ENCODE assay signal across 32 cellular contexts in the genomic region with DNA sequence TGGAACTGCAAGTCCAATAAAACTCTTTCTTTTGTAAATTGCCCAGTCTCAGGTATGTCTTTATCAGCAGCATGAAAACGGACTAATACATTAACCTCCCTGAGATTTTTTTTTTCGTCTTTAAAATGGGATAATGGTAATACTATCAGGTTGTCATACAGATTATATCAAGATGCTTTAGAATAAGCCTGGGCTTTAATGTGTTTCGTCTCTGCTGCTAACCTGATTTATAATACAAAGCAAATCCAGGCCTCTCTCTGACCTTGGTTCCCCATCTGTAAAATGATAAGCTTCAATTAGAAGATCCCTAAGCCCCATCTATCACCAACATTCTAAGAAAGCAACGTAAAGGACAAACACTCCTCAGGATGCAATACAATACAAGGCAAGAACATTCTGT.
"Had no signal": no experiment of that assay in that cellular context is flagged by ENCODE, and none has a peak within 500 bp of the region (broad histone marks: within the 10 kb centered on the region; RNA-seq: fewer than 3 reads in every experiment).

No MANE protein-coding gene starts in this region.

- H3K9me3 ChIP-seq: adrenal gland, body of pancreas, esophagus muscularis mucosa, gastrocnemius medialis had no signal

- H3K27ac Mint-ChIP-seq: activated CD8-positive, alpha-beta T cell treated with anti-CD3 and anti-CD28 coated beads for 36 hours; activated naive CD4-positive, alpha-beta T cell treated with anti-CD3 and anti-CD28 coated beads, Interleukin-2, amount 50 U/mL, for 24 hours; activated naive CD8-positive, alpha-beta T cell treated with anti-CD3 and anti-CD28 coated beads for 36 hours; activated naive CD8-positive, alpha-beta T cell treated with anti-CD3 and anti-CD28 coated beads, Interleukin-2, amount 50 U/mL, for 24 hours; activated T-helper 17 cell treated with anti-CD3 and anti-CD28 coated beads, Interleukin-2, amount 50 U/mL, for 72 hours; effector memory CD8-positive, alpha-beta T cell; T-helper 17 cell; T-helper 2 cell treated with Interferon-gamma antibody and Interleukin-4, amounts not matched to agents 5 μg/mL and 100 μg/mL, for 36 hours; WTC11 had no signal

- H3K27me3 ChIP-seq: adrenal gland, body of pancreas, esophagus muscularis mucosa, foreskin keratinocyte, gastrocnemius medialis, heart left ventricle had no signal

- H3K4me1 ChIP-seq: adrenal gland, esophagus muscularis mucosa, foreskin keratinocyte, gastrocnemius medialis, heart left ventricle had no signal

- DNase-seq: activated CD4-positive, alpha-beta T cell treated with anti-CD3 and anti-CD28 coated beads for 1 hour; activated CD4-positive, alpha-beta T cell treated with anti-CD3 and anti-CD28 coated beads for 4 hours; activated CD4-positive, alpha-beta T cell treated with anti-CD3 and anti-CD28 coated beads, Interleukin-2, amount 50 U/mL, for 1 hour; activated CD4-positive, alpha-beta T cell treated with anti-CD3 and anti-CD28 coated beads, Interleukin-2, amount 50 U/mL, for 48 hours; activated CD8-positive, alpha-beta memory T cell treated with anti-CD3 and anti-CD28 coated beads for 24 hours; activated CD8-positive, alpha-beta T cell treated with anti-CD3 and anti-CD28 coated beads for 36 hours; activated effector memory CD4-positive, alpha-beta T cell treated with Interleukin-2 at 50 U/mL for 16 hours; activated gamma-delta T cell treated with Interleukin-2 at 50 U/mL for 16 hours; activated naive CD4-positive, alpha-beta T cell treated with Interleukin-2 at 50 U/mL for 16 hours; activated naive CD8-positive, alpha-beta T cell treated with anti-CD3 and anti-CD28 coated beads for 36 hours; activated naive CD8-positive, alpha-beta T cell treated with anti-CD3 and anti-CD28 coated beads, Interleukin-2, amount 50 U/mL, for 24 hours; activated T-cell treated with anti-CD3 and anti-CD28 coated beads, Interleukin-2, amount 50 U/mL, for 4 hours; adrenal gland; amygdala; aorta; body of pancreas; caudate nucleus; cortex of kidney; dermis blood vessel endothelial cell; effector CD4-positive, alpha-beta T cell; effector memory CD8-positive, alpha-beta T cell; erythroblast; foreskin keratinocyte; gastrocnemius medialis; glutamatergic neuron; heart left ventricle; T-helper 17 cell had no signal

- H3K36me3 ChIP-seq: adrenal gland, esophagus muscularis mucosa, gastrocnemius medialis, heart left ventricle had no signal

- ATAC-seq: activated CD8-positive, alpha-beta T cell treated with anti-CD3 and anti-CD28 coated beads for 36 hours; activated naive CD8-positive, alpha-beta T cell treated with anti-CD3 and anti-CD28 coated beads, Interleukin-2, amount 50 U/mL, for 24 hours; activated T-cell treated with anti-CD3 and anti-CD28 coated beads, Interleukin-2, amount 50 U/mL, for 4 hours; activated T-helper 17 cell treated with anti-CD3 and anti-CD28 coated beads, Interleukin-2, amount 50 U/mL, for 72 hours; body of pancreas; effector memory CD8-positive, alpha-beta T cell; foreskin keratinocyte; gastrocnemius medialis; heart left ventricle; T-helper 17 cell; WTC11 had no signal

- H3K27ac ChIP-seq: adrenal gland, body of pancreas, esophagus muscularis mucosa, foreskin keratinocyte, gastrocnemius medialis, heart left ventricle had no signal

- H3K4me3 ChIP-seq: adrenal gland, body of pancreas, esophagus muscularis mucosa, gastrocnemius medialis, heart left ventricle had no signal

- H3K36me3 Mint-ChIP-seq: activated naive CD4-positive, alpha-beta T cell treated with anti-CD3 and anti-CD28 coated beads, Interleukin-2, amount 50 U/mL, for 24 hours; activated naive CD8-positive, alpha-beta T cell treated with anti-CD3 and anti-CD28 coated beads for 36 hours; WTC11 had no signal

- H3K9me3 Mint-ChIP-seq: activated CD8-positive, alpha-beta T cell treated with anti-CD3 and anti-CD28 coated beads for 36 hours; activated T-cell treated with anti-CD3 and anti-CD28 coated beads, Interleukin-2, amount 50 U/mL, for 4 hours; activated T-helper 17 cell treated with anti-CD3 and anti-CD28 coated beads, Interleukin-2, amount 50 U/mL, for 72 hours; effector memory CD8-positive, alpha-beta T cell; T-helper 2 cell treated with Interferon-gamma antibody and Interleukin-4, amounts not matched to agents 5 μg/mL and 100 μg/mL, for 36 hours had no signal

- H3K4me3 Mint-ChIP-seq: activated CD8-positive, alpha-beta T cell treated with anti-CD3 and anti-CD28 coated beads for 36 hours; activated naive CD4-positive, alpha-beta T cell treated with anti-CD3 and anti-CD28 coated beads, Interleukin-2, amount 50 U/mL, for 24 hours; activated naive CD8-positive, alpha-beta T cell treated with anti-CD3 and anti-CD28 coated beads for 36 hours; activated naive CD8-positive, alpha-beta T cell treated with anti-CD3 and anti-CD28 coated beads, Interleukin-2, amount 50 U/mL, for 24 hours; activated T-cell treated with anti-CD3 and anti-CD28 coated beads, Interleukin-2, amount 50 U/mL, for 4 hours; activated T-helper 17 cell treated with anti-CD3 and anti-CD28 coated beads, Interleukin-2, amount 50 U/mL, for 72 hours; effector memory CD8-positive, alpha-beta T cell; T-helper 17 cell; T-helper 2 cell treated with Interferon-gamma antibody and Interleukin-4, amounts not matched to agents 5 μg/mL and 100 μg/mL, for 36 hours; WTC11 had no signal

- H3K4me1 Mint-ChIP-seq: activated naive CD4-positive, alpha-beta T cell treated with anti-CD3 and anti-CD28 coated beads, Interleukin-2, amount 50 U/mL, for 24 hours; activated naive CD8-positive, alpha-beta T cell treated with anti-CD3 and anti-CD28 coated beads for 36 hours; activated naive CD8-positive, alpha-beta T cell treated with anti-CD3 and anti-CD28 coated beads, Interleukin-2, amount 50 U/mL, for 24 hours; activated T-helper 17 cell treated with anti-CD3 and anti-CD28 coated beads, Interleukin-2, amount 50 U/mL, for 72 hours; T-helper 17 cell had no signal

- H3K27me3 Mint-ChIP-seq: activated CD8-positive, alpha-beta T cell treated with anti-CD3 and anti-CD28 coated beads for 36 hours; activated naive CD4-positive, alpha-beta T cell treated with anti-CD3 and anti-CD28 coated beads, Interleukin-2, amount 50 U/mL, for 24 hours; activated naive CD8-positive, alpha-beta T cell treated with anti-CD3 and anti-CD28 coated beads, Interleukin-2, amount 50 U/mL, for 24 hours; activated T-helper 17 cell treated with anti-CD3 and anti-CD28 coated beads, Interleukin-2, amount 50 U/mL, for 72 hours; effector memory CD8-positive, alpha-beta T cell; T-helper 17 cell had no signal
